In the genomic region with DNA sequence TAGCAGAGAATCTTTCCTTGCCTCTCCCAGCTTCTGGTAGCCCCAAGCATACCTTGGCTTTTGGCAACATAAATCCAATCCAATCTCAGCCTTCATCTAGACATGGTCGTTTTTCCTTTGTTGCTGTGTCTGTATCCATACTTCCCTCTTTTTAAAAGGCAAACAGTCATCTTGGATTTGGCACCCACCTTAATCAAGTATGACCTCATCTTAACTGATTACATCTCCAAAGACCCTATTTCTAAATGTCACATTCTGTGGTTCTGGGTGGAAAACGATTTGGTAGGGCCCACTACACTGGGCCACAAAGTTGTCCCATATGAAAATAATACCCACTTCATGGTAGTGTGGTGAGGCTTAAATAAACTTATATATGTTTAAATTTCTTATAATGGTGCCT, we compare ENCODE assay signal across 8 cellular contexts. TPM values are rescaled to one million over a fixed set of nuclear protein-coding genes. Genes with fewer than 3 reads are reported as not detected.
A peak's percentile ranks its signal among the peaks of the same experiment; 100 is the strongest.
DNase-seq lines count a peak whose midpoint lies in the region; ATAC-seq and TF ChIP-seq lines count a peak whose summit lies in the region.

No MANE protein-coding gene starts in this region.

- H3K18ac ChIP-seq in mesenchymal stem cell (ENCODE audit: low read depth in 1 of 2, low read length in 2 of 2) = no peak overlapping the region

- H3K9me3 ChIP-seq in heart left ventricle (no peaks in the 10 kb centered on the region), mesenchymal stem cell (ENCODE audit: control insufficient read depth, low read length) (no peaks in the 10 kb centered on the region), vagina (no peaks in the 10 kb centered on the region)

- H2BK5ac ChIP-seq in mesenchymal stem cell (ENCODE audit: low read depth, low read length, poor library complexity, severe bottlenecking) = no peak overlapping the region

- H4K8ac ChIP-seq in mesenchymal stem cell (ENCODE audit: low read length) = no peak overlapping the region

- H2BK12ac ChIP-seq in mesenchymal stem cell (ENCODE audit: low read length in 2 of 2) = no peak overlapping the region

- peak overlapping the region; percentile 94 for H3K9ac ChIP-seq in mesenchymal stem cell (ENCODE audit: low read length)

- peak overlapping the region; percentile 88 for H3K4me2 ChIP-seq in mesenchymal stem cell (ENCODE audit: low read length, poor library complexity, severe bottlenecking)

- no peak overlapping the region for H2BK120ac ChIP-seq in mesenchymal stem cell (ENCODE audit: low read depth, low read length)

- H3K14ac ChIP-seq in mesenchymal stem cell (ENCODE audit: low read length in 2 of 2) = no peak overlapping the region

- ATAC-seq in heart left ventricle (no peak), Right ventricle myocardium superior (ENCODE audit: poor library complexity) (no peak), GM19397 (IDR thresholded peaks at IDR 0.05; ENCODE audit: unreplicated experiment) (no peak)

- H3K27me3 ChIP-seq in heart left ventricle = no peaks in the 10 kb centered on the region
- H3K27me3 ChIP-seq in mesenchymal stem cell (ENCODE audit: control insufficient read depth in 1 of 2, insufficient read depth in 1 of 2, low read length in 2 of 2) = no peaks in the 10 kb centered on the region
- no peaks in the 10 kb centered on the region for H3K27me3 ChIP-seq in vagina

- WGBS in heart left ventricle, 4 donors = 9 to 11% (median 10%) methylated on average over 2 of the region's 2 CpGs
- WGBS in mesenchymal stem cell = 64% methylated on average over 1 of the region's 2 CpGs

- peak overlapping the region in 10 of 12 donors; percentile 84 to 97 (median 92) for H3K27ac ChIP-seq in heart left ventricle
- H3K27ac ChIP-seq in mesenchymal stem cell (ENCODE audit: low read length, poor library complexity, severe bottlenecking) = no peak overlapping the region
- H3K27ac ChIP-seq in vagina = peak overlapping the region; percentile 89

- no peak overlapping the region for H2AFZ ChIP-seq in mesenchymal stem cell (ENCODE audit: low read depth, low read length)

- in situ Hi-C loops in astrocyte of the spinal cord (cut with HindIII; ENCODE audit: low sequenced_read_pairs) = no loop called here

- no peak for TF ChIP-seq POLR2A in heart left ventricle (IDR thresholded peaks at IDR 0.05)
- no peak for TF ChIP-seq POLR2A in vagina (IDR thresholded peaks at IDR 0.05)

- TF ChIP-seq CTCF in heart left ventricle (IDR thresholded peaks at IDR 0.05) (no peak), astrocyte of the spinal cord (IDR thresholded peaks at IDR 0.05; ENCODE audit: low read depth, low read length) (no peak), vagina (IDR thresholded peaks at IDR 0.05) (no peak)

- H3K4ac ChIP-seq in mesenchymal stem cell (ENCODE audit: low read depth in 1 of 2, low read length in 2 of 2) = no peak overlapping the region

- DNase-seq in heart left ventricle = no peak
- DNase-seq in Right ventricle myocardium superior = no peak
- DNase-seq in astrocyte of the spinal cord (ENCODE audit: low read depth, low spot score) = no peak
- peak; percentile 14 for DNase-seq in mesenchymal stem cell
- no peak for DNase-seq in vagina (ENCODE audit: extremely low spot score in 2 of 2)
- no peak for DNase-seq in NCI-H82 treated with DMSO at 0.1 percent for 48 hours (lab: John Stamatoyannopoulos, UW; ENCODE audit: unreplicated experiment)
- no peak for DNase-seq in dermis blood vessel endothelial cell

- H3K36me3 ChIP-seq in heart left ventricle = peaks cover 0 to 41% (median 23%) of the 10 kb centered on the region in 9 donors
- H3K36me3 ChIP-seq in mesenchymal stem cell (ENCODE audit: control insufficient read depth in 1 of 2, insufficient read depth in 2 of 2, low read depth in 1 of 2, low read length in 2 of 2) = peaks cover 8 to 29% of the 10 kb centered on the region in 2 experiments
- H3K36me3 ChIP-seq in vagina = peaks cover 0 to 7% of the 10 kb centered on the region in 2 donors

- H3K4me1 ChIP-seq in heart left ventricle (peaks cover 8 to 40% (median 21%) of the 10 kb centered on the region in 12 donors), mesenchymal stem cell (ENCODE audit: control insufficient read depth, insufficient read depth, low read depth, low read length) (peaks cover 6% of the 10 kb centered on the region), vagina (peaks cover 25% of the 10 kb centered on the region)

- peaks cover 12% of the 10 kb centered on the region for H3K79me1 ChIP-seq in mesenchymal stem cell (replicated peaks; ENCODE audit: low read length, poor library complexity, severe bottlenecking)

- H3K4me3 ChIP-seq in heart left ventricle (peak overlapping the region; percentile 64 to 99 (median 83)), astrocyte of the spinal cord (ENCODE audit: low read depth, low read length) (peak overlapping the region; percentile 70), mesenchymal stem cell (ENCODE audit: insufficient read depth in 1 of 2, low read depth in 1 of 2, low read length in 2 of 2) (peak overlapping the region in 1 of 2 experiments; percentile 97), vagina (peak overlapping the region; percentile 72 to 88)

- H4K91ac ChIP-seq in mesenchymal stem cell (ENCODE audit: low read length) = no peak overlapping the region

- no peak overlapping the region for H3K23ac ChIP-seq in mesenchymal stem cell (ENCODE audit: low read length in 2 of 2)

- no peak overlapping the region for H2AK5ac ChIP-seq in mesenchymal stem cell (ENCODE audit: low read length, severe bottlenecking)

- intact Hi-C loops in heart left ventricle (cut with DNase I) = no loop called here
- intact Hi-C loops in Right ventricle myocardium superior (cut with DNase I) = no loop called here
- intact Hi-C loops in vagina (cut with DNase I) = no loop called here

- H2BK15ac ChIP-seq in mesenchymal stem cell (ENCODE audit: low read depth, poor library complexity, severe bottlenecking) = no peak overlapping the region

RNA-seq across cellular contexts. Expression of a gene that starts 0.9 kb away (rescaled TPM):
- total RNA-seq in heart left ventricle = 10 to 100 TPM in 1 of 9 donors, 1 to 10 TPM in 8; 5.8 to 10.0 (median 7.1) TPM
- 1 to 10 TPM; 4.3 to 8.5 TPM for polyA plus RNA-seq in heart left ventricle
- total RNA-seq in Right ventricle myocardium superior = 7.0 TPM
- polyA plus RNA-seq in mesenchymal stem cell (2013, experiment 1 of 2) = 8.3 TPM
- polyA plus RNA-seq in mesenchymal stem cell (2013, experiment 2 of 2) = 8.3 TPM
- total RNA-seq in vagina = 15.0 TPM
- total RNA-seq in dermis blood vessel endothelial cell = 17.2 and 17.9 TPM in 2 replicates

RNA-seq across cellular contexts. Expression of a gene that starts 15.9 kb away (rescaled TPM):
- total RNA-seq in heart left ventricle (10 to 100 TPM in 8 of 9 donors, 1 to 10 TPM in 1; 9.7 to 48.7 (median 27.1) TPM), Right ventricle myocardium superior (15.9 TPM), vagina (19.4 TPM), dermis blood vessel endothelial cell (39.5 and 48.5 TPM in 2 replicates)
- polyA plus RNA-seq in heart left ventricle = 10 to 100 TPM in 1 of 2 donors, 1 to 10 TPM in 1; 6.2 to 59.4 TPM
- 26.2 TPM for polyA plus RNA-seq in mesenchymal stem cell (2013, experiment 1 of 2)
- polyA plus RNA-seq in mesenchymal stem cell (2013, experiment 2 of 2) = 28.8 TPM

RNA-seq across cellular contexts. Expression of a gene that starts 19.7 kb away (rescaled TPM):
- total RNA-seq in heart left ventricle (not detected), Right ventricle myocardium superior (not detected), vagina (not detected), dermis blood vessel endothelial cell (not detected in 2 replicates)
- not detected for polyA plus RNA-seq in heart left ventricle
- not detected for polyA plus RNA-seq in mesenchymal stem cell (2013, experiment 1 of 2)
- polyA plus RNA-seq in mesenchymal stem cell (2013, experiment 2 of 2) = not detected

RNA-seq across cellular contexts. Expression of a gene that starts 51.2 kb away (rescaled TPM):
- total RNA-seq in heart left ventricle (not detected), Right ventricle myocardium superior (not detected), vagina (not detected), dermis blood vessel endothelial cell (not detected in 2 replicates)
- polyA plus RNA-seq in heart left ventricle = under 1 TPM in 1 of 2 donors, not detected in 1; 0.86 TPM
- polyA plus RNA-seq in mesenchymal stem cell (2013, experiment 1 of 2) = not detected
- not detected for polyA plus RNA-seq in mesenchymal stem cell (2013, experiment 2 of 2)

RNA-seq across cellular contexts. Expression of a gene that starts 57.8 kb away (rescaled TPM):
- 1 to 10 TPM in 1 of 9 donors, under 1 TPM in 1, not detected in 7; 0.39 to 9.9 TPM for total RNA-seq in heart left ventricle
- polyA plus RNA-seq in heart left ventricle = not detected
- total RNA-seq in Right ventricle myocardium superior = 0.46 TPM
- not detected for polyA plus RNA-seq in mesenchymal stem cell (2013, experiment 1 of 2)
- not detected for polyA plus RNA-seq in mesenchymal stem cell (2013, experiment 2 of 2)
- not detected for total RNA-seq in vagina
- total RNA-seq in dermis blood vessel endothelial cell = not detected in 2 replicates
